Comparison of ENCODE assay signal across 1 cellular context in genomic region chr10:75287697-75288096, GRCh38.
TF ChIP-seq lines count a peak whose summit lies in the region.

No MANE protein-coding gene starts in this region.

TF ChIP-seq in IMR-90, 13 proteins besides CTCF, POLR2A, EP300 and RAD21 (continued from another document):
- no peak for TF ChIP-seq ELK1 (IDR thresholded peaks at IDR 0.05; ENCODE audit: borderline replicate concordance, low read depth, low read length)
